In genomic region chr1:54931275-54931805, GRCh38 we compare ENCODE assay signal across 21 cellular contexts. TPM values are rescaled to one million over a fixed set of nuclear protein-coding genes. Genes with fewer than 3 reads are reported as not detected.
"Had no signal": no experiment of that assay in that cellular context is flagged by ENCODE, and none has a peak within 500 bp of the region (broad histone marks: within the 10 kb centered on the region; RNA-seq: fewer than 3 reads in every experiment).

No MANE protein-coding gene starts in this region.

- DNase-seq: IMR-90, Karpas-422, KG1, MG63, NCI-H1092 treated with DMSO at 0.1 percent for 48 hours, NCI-H1436, NCI-H187, NCI-H2029, NCI-H2081 treated with DMSO at 0.1 percent for 48 hours, NCI-H2171, NCI-H226, NCI-H446, NCI-H510A, NCI-H524 treated with DMSO at 0.1 percent for 48 hours, NCI-H69, NCI-H774, SHP77 had no signal

- H3K27ac ChIP-seq: RWPE1 had no signal

- ATAC-seq: HepG2, Panc1 had no signal

- H3K27me3 ChIP-seq: MG63 had no signal

- H3K4me3 ChIP-seq: MG63 had no signal

- H3K36me3 ChIP-seq: MG63 had no signal

RNA-seq across cellular contexts. Expression of gene TMEM61, which starts 49.1 kb away (rescaled TPM):
- total RNA-seq: HepG2, HT1080, IMR-90 had no signal
- polyA plus RNA-seq: HepG2, IMR-90 had no signal
